In genomic region chr6:70520575-70520974, GRCh38 we compare ENCODE assay signal across 8 cellular contexts. TPM values are rescaled to one million over a fixed set of nuclear protein-coding genes. Genes with fewer than 3 reads are reported as not detected.
DNase-seq lines count a peak whose midpoint lies in the region.

No MANE protein-coding gene starts in this region.

- DNase-seq in NCI-H2196 (lab: John Stamatoyannopoulos, UW; ENCODE audit: unreplicated experiment) (peak; percentile 10), NCI-H2196 treated with DMSO at 0.1 percent for 48 hours (lab: John Stamatoyannopoulos, UW; ENCODE audit: unreplicated experiment) (no peak), HS-5 (ENCODE audit: low read depth) (peak; percentile 3), astrocyte of the hippocampus (ENCODE audit: low read depth, low spot score) (peak; percentile 21), myocyte (ENCODE audit: low read depth) (peak; percentile 5), UCSD-AML1 (lab: John Stamatoyannopoulos, UW; ENCODE audit: unreplicated experiment) (no peak), amniotic stem cell (lab: John Stamatoyannopoulos, UW) (no peak)
- no peak for DNase-seq in activated CD8-positive, alpha-beta memory T cell treated with anti-CD3 and anti-CD28 coated beads, Interleukin-2, amount 50 U/mL, for 48 hours

RNA-seq across cellular contexts. Expression of gene SDHAF4, which starts 46.2 kb away (rescaled TPM):
- total RNA-seq in myocyte, result 5.8 and 7.8 TPM in 2 replicates
- polyA plus RNA-seq in myocyte (2012), result 13.8 TPM

Comparison
In these comparisons a context has a peak if more than half of its experiments do, and no peak if none do; other contexts are left out.
1. DNase-seq: peak in NCI-H2196 (single experiment), HS-5 (single experiment), astrocyte of the hippocampus (single experiment) and myocyte (single experiment); none in NCI-H2196 treated with DMSO at 0.1 percent for 48 hours (single experiment), UCSD-AML1 (single experiment), activated CD8-positive, alpha-beta memory T cell treated with anti-CD3 and anti-CD28 coated beads, Interleukin-2, amount 50 U/mL, for 48 hours (single experiment) and amniotic stem cell (single experiment).